Comparison of ENCODE assay signal across 8 cellular contexts in genomic region chr5:138575194-138576015, GRCh38. TPM values are rescaled to one million over a fixed set of nuclear protein-coding genes. Genes with fewer than 3 reads are reported as not detected.
A peak's percentile ranks its signal among the peaks of the same experiment; 100 is the strongest.
DNase-seq lines count a peak whose midpoint lies in the region; ATAC-seq and FAIRE-seq lines count a peak whose summit lies in the region.

Gene HSPA9, minus strand, starts transcription at chr5:138575401. Its CDS starts 83 bp downstream, at chr5:138575318.

- H3K9me3 Mint-ChIP-seq in activated T-cell treated with anti-CD3 and anti-CD28 coated beads, Interleukin-2, amount 50 U/mL, for 72 hours: peaks cover 0 to 1% of the 10 kb centered on the region in 2 donors

- no peaks in the 10 kb centered on the region for H3K27me3 Mint-ChIP-seq in activated T-cell treated with anti-CD3 and anti-CD28 coated beads, Interleukin-2, amount 50 U/mL, for 72 hours (ENCODE audit: low read depth)

- H3K4me3 ChIP-seq in muscle layer of colon (ENCODE audit: low read depth in 1 of 2, low read length in 2 of 2): peak within 1 kb of the TSS; percentile 51 to 100

- peak within 1 kb of the TSS; percentile 100 for H3K9ac ChIP-seq in muscle layer of colon (ENCODE audit: low read length)

- peak within 1 kb of the TSS; percentile 98 for H3K27ac Mint-ChIP-seq in activated T-cell treated with anti-CD3 and anti-CD28 coated beads, Interleukin-2, amount 50 U/mL, for 72 hours

- DNase-seq in DMS79 (lab: John Stamatoyannopoulos, UW) (peak; percentile 91), RCC 7860 (ENCODE audit: low spot score) (peak; percentile 99)
- peak; percentile 96 to 97 for DNase-seq in activated T-cell treated with anti-CD3 and anti-CD28 coated beads, Interleukin-2, amount 50 U/mL, for 72 hours
- peak; percentile 92 for DNase-seq in stimulated activated CD8-positive, alpha-beta memory T cell treated with anti-CD3 and anti-CD28 coated beads, Interleukin-7, amount 100 ng/mL, for 24 hours (ENCODE audit: low read depth)

- H3K4me1 ChIP-seq in muscle layer of colon (ENCODE audit: insufficient read depth, low read length): peaks cover 18% of the 10 kb centered on the region

- peak within 1 kb of the TSS; percentile 99 for H3K27ac ChIP-seq in KOPT-K1 (ENCODE audit: low read depth, low read length, poor library complexity, severe bottlenecking)
- peak within 1 kb of the TSS; percentile 91 for H3K27ac ChIP-seq in muscle layer of colon (ENCODE audit: low read depth, low read length)

- peaks cover 24 to 33% of the 10 kb centered on the region in 2 donors for H3K36me3 Mint-ChIP-seq in activated T-cell treated with anti-CD3 and anti-CD28 coated beads, Interleukin-2, amount 50 U/mL, for 72 hours (ENCODE audit: insufficient read depth in 2 of 2)

- peak within 1 kb of the TSS; percentile 94 to 97 for H3K4me3 Mint-ChIP-seq in activated T-cell treated with anti-CD3 and anti-CD28 coated beads, Interleukin-2, amount 50 U/mL, for 72 hours

- peaks cover 46% of the 10 kb centered on the region for H3K4me1 Mint-ChIP-seq in activated T-cell treated with anti-CD3 and anti-CD28 coated beads, Interleukin-2, amount 50 U/mL, for 72 hours (ENCODE audit: low read depth)

- peak; percentile 89 for ATAC-seq in GM21786 (IDR thresholded peaks at IDR 0.05; ENCODE audit: unreplicated experiment)
- ATAC-seq in activated T-cell treated with anti-CD3 and anti-CD28 coated beads, Interleukin-2, amount 50 U/mL, for 72 hours (replicated peaks in 1 of 2): peak; percentile 89
- peak; percentile 95 for ATAC-seq in esophagus mucosa

- FAIRE-seq in RCC 7860 (lab: Jason Lieb, UNC): peak; percentile 85

- H3K9me3 ChIP-seq in KOPT-K1 (ENCODE audit: insufficient read depth, low read length, poor library complexity, severe bottlenecking) (no peaks in the 10 kb centered on the region), muscle layer of colon (ENCODE audit: low read length) (no peaks in the 10 kb centered on the region)

- no peaks in the 10 kb centered on the region for H3K27me3 ChIP-seq in muscle layer of colon (ENCODE audit: control insufficient read depth in 1 of 2, insufficient read depth in 2 of 2, low read length in 2 of 2)

- H3K36me3 ChIP-seq in KOPT-K1 (ENCODE audit: insufficient read depth, low read length) (peaks cover 35% of the 10 kb centered on the region), muscle layer of colon (ENCODE audit: insufficient read depth, low read length) (peaks cover 36% of the 10 kb centered on the region)

RNA-seq across cellular contexts. Expression of gene HSPA9, which starts in this region (rescaled TPM):
- 100 to 1,000 TPM; 448 to 505 TPM for total RNA-seq in activated T-cell treated with anti-CD3 and anti-CD28 coated beads, Interleukin-2, amount 50 U/mL, for 72 hours
- total RNA-seq in esophagus mucosa: 176 TPM

Comparison
In these comparisons a context has a peak if more than half of its experiments do, and no peak if none do; other contexts are left out.
1. Peak in every context shown above with its lines: DNase-seq, ATAC-seq, H3K4me3 ChIP-seq and H3K27ac ChIP-seq.